In genomic region chr9:83432104-83432627, GRCh38 we compare ENCODE assay signal across 1 cellular context.
TF ChIP-seq lines count a peak whose summit lies in the region.

No MANE protein-coding gene starts in this region.

TF ChIP-seq in endothelial cell of umbilical vein, 7 proteins besides CTCF, POLR2A, EP300 and RAD21:
- TF ChIP-seq GATA2 (IDR thresholded peaks at IDR 0.05; ENCODE audit: insufficient read depth, insufficient read length, low read depth, low read length) (no peak), POLR2AphosphoS5 (IDR thresholded peaks at IDR 0.05; ENCODE audit: insufficient read depth, low read depth, low read length) (no peak), MYC (IDR thresholded peaks at IDR 0.05; ENCODE audit: low read depth, low read length) (no peak), JUN (IDR thresholded peaks at IDR 0.05; ENCODE audit: borderline replicate concordance, insufficient read depth, insufficient read length, low read depth) (no peak), EZH2 (IDR thresholded peaks at IDR 0.05; ENCODE audit: borderline replicate concordance, low read depth, low read length, severe bottlenecking) (no peak), FOS (IDR thresholded peaks at IDR 0.05; ENCODE audit: borderline replicate concordance, insufficient read depth, low read length) (no peak), MAX (IDR thresholded peaks at IDR 0.05; ENCODE audit: insufficient read depth, insufficient read length) (no peak)
TF ChIP-seq in endothelial cell of umbilical vein: peak in this region for 0.
